In genomic region chr1:117198097-117198496, GRCh38 we compare ENCODE assay signal across 29 cellular contexts. TPM values are rescaled to one million over a fixed set of nuclear protein-coding genes. Genes with fewer than 3 reads are reported as not detected.
"Had no signal": no experiment of that assay in that cellular context is flagged by ENCODE, and none has a peak within 500 bp of the region (broad histone marks: within the 10 kb centered on the region; RNA-seq: fewer than 3 reads in every experiment).

No MANE protein-coding gene starts in this region.

- H3K4me1 ChIP-seq: stomach, suprapubic skin, testis, thyroid gland, tibial artery, tibial nerve, transverse colon, upper lobe of left lung, upper lobe of right lung, uterus, vagina had no signal

- H3K27me3 Mint-ChIP-seq: stimulated activated naive CD8-positive, alpha-beta T cell treated with anti-CD3 and anti-CD28 coated beads, Interleukin-15, Interleukin-2, amounts not matched to agents 100 ng/mL and 50 ng/mL, for 24 hours had no signal

- H3K27ac Mint-ChIP-seq: stimulated activated effector memory CD8-positive, alpha-beta T cell treated with anti-CD3 and anti-CD28 coated beads, Interleukin-12 subunit alpha, Interleukin-12 subunit beta, amount 100 ng/mL, for 72 hours; stimulated activated memory B cell treated with anti-CD40 and anti-IgM and Interleukin-4, amounts not matched to agents 10 μg/mL and 1 μg/mL and 100 μg/mL, for 72 hours; stimulated activated naive B cell treated with anti-CD40 and anti-IgM and Interleukin-4, amounts not matched to agents 10 μg/mL and 1 μg/mL and 100 μg/mL, for 72 hours; stimulated activated naive CD8-positive, alpha-beta T cell treated with anti-CD3 and anti-CD28 coated beads, Interleukin-15, amount 100 ng/mL, for 72 hours; stimulated activated naive CD8-positive, alpha-beta T cell treated with anti-CD3 and anti-CD28 coated beads, Interleukin-15, Interleukin-2, amounts not matched to agents 100 ng/mL and 50 ng/mL, for 24 hours; type B pancreatic cell had no signal

- H3K36me3 ChIP-seq: stomach, suprapubic skin, thoracic aorta, thyroid gland, tibial artery, tibial nerve, transverse colon, upper lobe of left lung, upper lobe of right lung, uterus, vagina had no signal

- H3K9me3 Mint-ChIP-seq: stimulated activated effector memory CD8-positive, alpha-beta T cell treated with anti-CD3 and anti-CD28 coated beads, Interleukin-12 subunit alpha, Interleukin-12 subunit beta, amount 100 ng/mL, for 72 hours; stimulated activated naive B cell treated with anti-CD40 and anti-IgM and Interleukin-4, amounts not matched to agents 10 μg/mL and 1 μg/mL and 100 μg/mL, for 72 hours; stimulated activated naive CD8-positive, alpha-beta T cell treated with anti-CD3 and anti-CD28 coated beads, Interleukin-15, amount 100 ng/mL, for 72 hours had no signal

- H3K27ac ChIP-seq: stomach, suprapubic skin, testis, thoracic aorta, thyroid gland, tibial artery, tibial nerve, transverse colon, upper lobe of left lung, upper lobe of right lung, uterus, vagina had no signal

- DNase-seq: stimulated activated CD4-positive, alpha-beta T cell treated with anti-CD3 and anti-CD28 coated beads, Interleukin-2, amount 100 ng/mL, for 48 hours; stimulated activated CD4-positive, alpha-beta T cell treated with anti-CD3 and anti-CD28 coated beads, Interleukin-4, amount 100 ng/mL, for 1 hour; stimulated activated CD4-positive, alpha-beta T cell treated with anti-CD3 and anti-CD28 coated beads, Interleukin-4, amount 100 ng/mL, for 24 hours; stimulated activated CD4-positive, alpha-beta T cell treated with anti-CD3 and anti-CD28 coated beads, Interleukin-4, amount 100 ng/mL, for 4 hours; stimulated activated CD8-positive, alpha-beta memory T cell treated with anti-CD3 and anti-CD28 coated beads, Interleukin-4, amount 100 ng/mL, for 48 hours; stimulated activated naive B cell treated with anti-CD40 and anti-IgM and Interleukin-4, amounts not matched to agents 10 μg/mL and 1 μg/mL and 100 μg/mL, for 72 hours; stimulated activated naive CD4-positive, alpha-beta T cell; stimulated activated naive CD4-positive, alpha-beta T cell treated with Interleukin-2 at 50 U/mL for 16 hours; stimulated activated naive CD8-positive, alpha-beta T cell treated with anti-CD3 and anti-CD28 coated beads, Interleukin-15, amount 100 ng/mL, for 72 hours; stimulated activated naive CD8-positive, alpha-beta T cell treated with anti-CD3 and anti-CD28 coated beads, Interleukin-15, Interleukin-2, amounts not matched to agents 100 U/mL and 50 U/mL, for 24 hours; stomach; substantia nigra; testis; thyroid gland; tibial artery; transverse colon; trophoblast cell; upper lobe of left lung; upper lobe of right lung; uterus had no signal

- H3K36me3 Mint-ChIP-seq: stimulated activated effector memory CD8-positive, alpha-beta T cell treated with anti-CD3 and anti-CD28 coated beads, Interleukin-12 subunit alpha, Interleukin-12 subunit beta, amount 100 ng/mL, for 72 hours; stimulated activated memory B cell treated with anti-CD40 and anti-IgM and Interleukin-4, amounts not matched to agents 10 μg/mL and 1 μg/mL and 100 μg/mL, for 72 hours; stimulated activated naive B cell treated with anti-CD40 and anti-IgM and Interleukin-4, amounts not matched to agents 10 μg/mL and 1 μg/mL and 100 μg/mL, for 72 hours had no signal

- H3K9me3 ChIP-seq: stomach, suprapubic skin, testis, thyroid gland, tibial artery, transverse colon, upper lobe of left lung, upper lobe of right lung, uterus, vagina had no signal

- H3K4me1 Mint-ChIP-seq: stimulated activated effector memory CD8-positive, alpha-beta T cell treated with anti-CD3 and anti-CD28 coated beads, Interleukin-12 subunit alpha, Interleukin-12 subunit beta, amount 100 ng/mL, for 72 hours; stimulated activated memory B cell treated with anti-CD40 and anti-IgM and Interleukin-4, amounts not matched to agents 10 μg/mL and 1 μg/mL and 100 μg/mL, for 72 hours; stimulated activated naive B cell treated with anti-CD40 and anti-IgM and Interleukin-4, amounts not matched to agents 10 μg/mL and 1 μg/mL and 100 μg/mL, for 72 hours; stimulated activated naive CD8-positive, alpha-beta T cell treated with anti-CD3 and anti-CD28 coated beads, Interleukin-15, amount 100 ng/mL, for 72 hours had no signal

- H3K4me3 ChIP-seq: stomach, suprapubic skin, testis, thoracic aorta, thyroid gland, tibial artery, tibial nerve, transverse colon, upper lobe of left lung, upper lobe of right lung, uterus, vagina had no signal

- H3K27me3 ChIP-seq: stomach, suprapubic skin, testis, thyroid gland, tibial nerve, transverse colon, upper lobe of left lung, upper lobe of right lung, uterus, vagina had no signal

- H3K4me3 Mint-ChIP-seq: stimulated activated effector memory CD8-positive, alpha-beta T cell treated with anti-CD3 and anti-CD28 coated beads, Interleukin-12 subunit alpha, Interleukin-12 subunit beta, amount 100 ng/mL, for 72 hours; stimulated activated memory B cell treated with anti-CD40 and anti-IgM and Interleukin-4, amounts not matched to agents 10 μg/mL and 1 μg/mL and 100 μg/mL, for 72 hours; stimulated activated naive B cell treated with anti-CD40 and anti-IgM and Interleukin-4, amounts not matched to agents 10 μg/mL and 1 μg/mL and 100 μg/mL, for 72 hours; stimulated activated naive CD8-positive, alpha-beta T cell treated with anti-CD3 and anti-CD28 coated beads, Interleukin-15, amount 100 ng/mL, for 72 hours; stimulated activated naive CD8-positive, alpha-beta T cell treated with anti-CD3 and anti-CD28 coated beads, Interleukin-15, Interleukin-2, amounts not matched to agents 100 ng/mL and 50 ng/mL, for 24 hours; type B pancreatic cell had no signal

- ATAC-seq: stimulated activated effector memory CD8-positive, alpha-beta T cell treated with anti-CD3 and anti-CD28 coated beads, Interleukin-12 subunit alpha, Interleukin-12 subunit beta, amount 100 ng/mL, for 72 hours; stimulated activated memory B cell treated with anti-CD40 and anti-IgM and Interleukin-4, amounts not matched to agents 10 μg/mL and 1 μg/mL and 100 μg/mL, for 72 hours; stimulated activated naive B cell treated with anti-CD40 and anti-IgM and Interleukin-4, amounts not matched to agents 10 μg/mL and 1 μg/mL and 100 μg/mL, for 72 hours; stimulated activated naive CD8-positive, alpha-beta T cell treated with anti-CD3 and anti-CD28 coated beads, Interleukin-15, amount 100 ng/mL, for 72 hours; stimulated activated naive CD8-positive, alpha-beta T cell treated with anti-CD3 and anti-CD28 coated beads, Interleukin-15, Interleukin-2, amounts not matched to agents 100 U/mL and 50 U/mL, for 24 hours; upper lobe of right lung had no signal

RNA-seq across cellular contexts. Expression of gene VTCN1, which starts 12.6 kb away (rescaled TPM):
- total RNA-seq: subcutaneous adipose tissue, thoracic aorta, thyroid gland, tibial nerve, transverse colon, upper lobe of right lung, vagina had no signal
